In the genomic region with DNA sequence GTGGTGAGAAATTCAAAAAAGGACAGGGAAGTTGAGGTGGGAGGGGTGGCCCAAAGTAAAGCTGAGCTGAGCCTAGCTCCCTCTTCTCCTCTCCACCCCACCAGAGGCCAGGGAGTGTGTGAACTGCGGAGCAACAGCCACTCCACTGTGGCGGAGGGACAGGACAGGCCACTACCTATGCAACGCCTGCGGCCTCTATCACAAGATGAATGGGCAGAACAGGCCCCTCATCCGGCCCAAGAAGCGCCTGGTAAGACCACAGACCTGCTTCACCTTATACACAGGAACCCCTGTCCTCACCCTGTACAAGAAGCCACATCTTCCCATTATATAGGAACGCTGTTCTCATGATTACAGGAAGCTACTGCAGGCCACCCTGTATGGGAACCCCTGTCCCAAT, we compare ENCODE assay signal across 1 cellular context.
TF ChIP-seq lines count a peak whose summit lies in the region.

No MANE protein-coding gene starts in this region.

TF ChIP-seq in K562, 482 proteins besides CTCF, POLR2A, EP300 and RAD21:
- TF ChIP-seq VEZF1 (CRISPR knock-in tag; IDR thresholded peaks at IDR 0.05) = no peak
- no peak for TF ChIP-seq ETS2 (tag; IDR thresholded peaks at IDR 0.05; ENCODE audit: borderline replicate concordance, poor library complexity, severe bottlenecking)
- TF ChIP-seq ETV6 (IDR thresholded peaks at IDR 0.05; ENCODE audit: borderline replicate concordance in 1 of 2, low read depth in 2 of 2, low read length in 1 of 2) = no peak
- no peak for TF ChIP-seq ETV6 (CRISPR knock-in tag; IDR thresholded peaks at IDR 0.05; ENCODE audit: borderline replicate concordance)
- no peak for TF ChIP-seq PHTF2 (CRISPR knock-in tag; IDR thresholded peaks at IDR 0.05)
- TF ChIP-seq MEF2A (IDR thresholded peaks at IDR 0.05; ENCODE audit: control insufficient read depth, low read depth, low read length) = no peak
- TF ChIP-seq, protein P1, sequence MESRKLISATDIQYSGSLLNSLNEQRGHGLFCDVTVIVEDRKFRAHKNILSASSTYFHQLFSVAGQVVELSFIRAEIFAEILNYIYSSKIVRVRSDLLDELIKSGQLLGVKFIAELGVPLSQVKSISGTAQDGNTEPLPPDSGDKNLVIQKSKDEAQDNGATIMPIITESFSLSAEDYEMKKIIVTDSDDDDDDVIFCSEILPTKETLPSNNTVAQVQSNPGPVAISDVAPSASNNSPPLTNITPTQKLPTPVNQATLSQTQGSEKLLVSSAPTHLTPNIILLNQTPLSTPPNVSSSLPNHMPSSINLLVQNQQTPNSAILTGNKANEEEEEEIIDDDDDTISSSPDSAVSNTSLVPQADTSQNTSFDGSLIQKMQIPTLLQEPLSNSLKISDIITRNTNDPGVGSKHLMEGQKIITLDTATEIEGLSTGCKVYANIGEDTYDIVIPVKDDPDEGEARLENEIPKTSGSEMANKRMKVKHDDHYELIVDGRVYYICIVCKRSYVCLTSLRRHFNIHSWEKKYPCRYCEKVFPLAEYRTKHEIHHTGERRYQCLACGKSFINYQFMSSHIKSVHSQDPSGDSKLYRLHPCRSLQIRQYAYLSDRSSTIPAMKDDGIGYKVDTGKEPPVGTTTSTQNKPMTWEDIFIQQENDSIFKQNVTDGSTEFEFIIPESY (CRISPR knock-in tag; IDR thresholded peaks at IDR 0.05) = no peak
- no peak for TF ChIP-seq MCM2 (IDR thresholded peaks at IDR 0.05; ENCODE audit: low read depth)
- no peak for TF ChIP-seq RHOXF2B (CRISPR knock-in tag; conservative IDR thresholded peaks at IDR 0.05)
- TF ChIP-seq HEY1 (CRISPR knock-in tag; IDR thresholded peaks at IDR 0.05; ENCODE audit: borderline replicate concordance) = no peak
- no peak for TF ChIP-seq THRB (CRISPR knock-in tag; conservative IDR thresholded peaks at IDR 0.05)
- no peak for TF ChIP-seq FIP1L1 (IDR thresholded peaks at IDR 0.05; ENCODE audit: low read depth, low read length, poor library complexity, severe bottlenecking)
- no peak for TF ChIP-seq HNRNPUL1 (IDR thresholded peaks at IDR 0.05; ENCODE audit: low read length)
- TF ChIP-seq YBX1 (IDR thresholded peaks at IDR 0.05) = no peak
- TF ChIP-seq RBM34 (IDR thresholded peaks at IDR 0.05; ENCODE audit: borderline replicate concordance, insufficient read depth, low read length) = no peak
- no peak for TF ChIP-seq ZBTB1 (CRISPR knock-in tag; IDR thresholded peaks at IDR 0.05; ENCODE audit: borderline replicate concordance, low read depth)
